ENCODE assay signal across 8 cellular contexts in genomic region chr3:46866720-46867549, GRCh38. TPM values are rescaled to one million over a fixed set of nuclear protein-coding genes. Genes with fewer than 3 reads are reported as not detected.
A peak's percentile ranks its signal among the peaks of the same experiment; 100 is the strongest.
DNase-seq lines count a peak whose midpoint lies in the region; ATAC-seq and TF ChIP-seq lines count a peak whose summit lies in the region.

No MANE protein-coding gene starts in this region.

- POLR2A ChIA-PET in Panc1 (lab: Charles Lee), result no interaction called here

- no peaks in the 10 kb centered on the region for H3K9me3 ChIP-seq in Panc1 (ENCODE audit: control insufficient read depth, insufficient read depth, low read depth, low read length)
- no peaks in the 10 kb centered on the region for H3K9me3 ChIP-seq in ovary
- H3K9me3 ChIP-seq in thoracic aorta, result no peaks in the 10 kb centered on the region

- H3K36me3 ChIP-seq in Panc1 (ENCODE audit: control insufficient read depth, insufficient read depth, low read length), result no peaks in the 10 kb centered on the region
- H3K36me3 ChIP-seq in ovary, result no peaks in the 10 kb centered on the region
- H3K36me3 ChIP-seq in thoracic aorta, result no peaks in the 10 kb centered on the region

- no peak for TF ChIP-seq EP300 in ovary (IDR thresholded peaks at IDR 0.05)

- no peaks in the 10 kb centered on the region for H3K9me3 Mint-ChIP-seq in activated T-helper 2 cell treated with anti-CD3 and anti-CD28 coated beads, Interferon-gamma antibody, Interleukin-2, Interleukin-4, amounts not matched to agents 10 μg/mL and 5 μg/mL and 100 μg/mL, durations not matched to agents 14 hours and 24 hours and 36 hours

- H3K27me3 ChIP-seq in Panc1 (ENCODE audit: control insufficient read depth, insufficient read depth, low read length) (no peaks in the 10 kb centered on the region), ovary (no peaks in the 10 kb centered on the region), thoracic aorta (replicated peaks; ENCODE audit: insufficient read depth) (no peaks in the 10 kb centered on the region)

- H3K27ac Mint-ChIP-seq in activated T-helper 2 cell treated with anti-CD3 and anti-CD28 coated beads, Interferon-gamma antibody, Interleukin-2, Interleukin-4, amounts not matched to agents 10 μg/mL and 5 μg/mL and 100 μg/mL, durations not matched to agents 14 hours and 24 hours and 36 hours, result no peak overlapping the region

- H3K36me3 Mint-ChIP-seq in activated T-helper 2 cell treated with anti-CD3 and anti-CD28 coated beads, Interferon-gamma antibody, Interleukin-2, Interleukin-4, amounts not matched to agents 10 μg/mL and 5 μg/mL and 100 μg/mL, durations not matched to agents 14 hours and 24 hours and 36 hours (ENCODE audit: low read depth), result no peaks in the 10 kb centered on the region

- H3K4me1 ChIP-seq in Panc1 (ENCODE audit: control insufficient read depth, insufficient read depth, low read length), result no peaks in the 10 kb centered on the region
- peaks cover 31% of the 10 kb centered on the region for H3K4me1 ChIP-seq in ovary (ENCODE audit: insufficient read depth)
- peaks cover 20 to 65% of the 10 kb centered on the region in 2 donors for H3K4me1 ChIP-seq in thoracic aorta (ENCODE audit: control insufficient read depth in 1 of 2, low read depth in 2 of 2)

- H3K4me3 ChIP-seq in Panc1 (ENCODE audit: low read depth in 2 of 2, low read length in 2 of 2), result no peak overlapping the region
- H3K4me3 ChIP-seq in foreskin fibroblast (ENCODE audit: low read depth in 1 of 2, low read length in 2 of 2), result no peak overlapping the region
- no peak overlapping the region for H3K4me3 ChIP-seq in ovary
- peak overlapping the region; percentile 3 for H3K4me3 ChIP-seq in thoracic aorta

- ATAC-seq in Panc1 (peak; percentile 74), thoracic aorta (ENCODE audit: insufficient number of reproducible peaks, low FRiP score, low read depth) (peak; percentile 64), HG03097 (IDR thresholded peaks at IDR 0.05; ENCODE audit: low FRiP score, unreplicated experiment) (no peak)

- WGBS in ovary, 3 donors, result 24 to 29% (median 29%) methylated on average over 15 of the region's 15 CpGs

- peak; percentile 89 for TF ChIP-seq CTCF in Panc1 (IDR thresholded peaks at IDR 0.05)
- peak; percentile 92 for TF ChIP-seq CTCF in foreskin fibroblast (IDR thresholded peaks at IDR 0.05; ENCODE audit: low read depth, low read length)
- peak; percentile 81 to 91 (median 85) for TF ChIP-seq CTCF in ovary (IDR thresholded peaks at IDR 0.05)
- TF ChIP-seq CTCF in thoracic aorta (IDR thresholded peaks at IDR 0.05), result peak; percentile 95

- TF ChIP-seq POLR2A in ovary (IDR thresholded peaks at IDR 0.05), result no peak

- in situ Hi-C loops in Panc1 (cut with HindIII; ENCODE audit: low pct_unique_long_range_greater_than_20kb, low sequenced_read_pairs), result no loop called here

- no peak overlapping the region for H3K4me3 Mint-ChIP-seq in activated T-helper 2 cell treated with anti-CD3 and anti-CD28 coated beads, Interferon-gamma antibody, Interleukin-2, Interleukin-4, amounts not matched to agents 10 μg/mL and 5 μg/mL and 100 μg/mL, durations not matched to agents 14 hours and 24 hours and 36 hours (ENCODE audit: low read depth)

- H3K4me1 Mint-ChIP-seq in activated T-helper 2 cell treated with anti-CD3 and anti-CD28 coated beads, Interferon-gamma antibody, Interleukin-2, Interleukin-4, amounts not matched to agents 10 μg/mL and 5 μg/mL and 100 μg/mL, durations not matched to agents 14 hours and 24 hours and 36 hours (ENCODE audit: low read depth), result no peaks in the 10 kb centered on the region

- no peak overlapping the region for H3K27ac ChIP-seq in Panc1 (ENCODE audit: low read length)
- peak overlapping the region; percentile 66 to 73 for H3K27ac ChIP-seq in ovary
- H3K27ac ChIP-seq in thoracic aorta, result peak overlapping the region; percentile 2 to 67

- DNase-seq in SIG-M5 treated with dmso at 0.1 percent for 504 hours (lab: John Stamatoyannopoulos, UW; ENCODE audit: unreplicated experiment), result peak; percentile 33
- no peak for DNase-seq in SIG-M5 (lab: John Stamatoyannopoulos, UW)
- DNase-seq in Panc1 (ENCODE audit: low read depth, low spot score), result peak; percentile 20
- DNase-seq in activated T-helper 2 cell treated with anti-CD3 and anti-CD28 coated beads, Interferon-gamma antibody, Interleukin-2, Interleukin-4, amounts not matched to agents 10 μg/mL and 5 μg/mL and 100 μg/mL, durations not matched to agents 14 hours and 24 hours and 36 hours (ENCODE audit: low spot score), result peak; percentile 54
- peak; percentile 22 to 76 for DNase-seq in foreskin fibroblast
- peak; percentile 82 to 93 (median 90) for DNase-seq in ovary
- DNase-seq in thoracic aorta (ENCODE audit: low spot score), result peak; percentile 36

- BruUV-seq in Panc1 (replicated peaks; lab: Mats Ljungman, UMichigan), result no TSS peak

- CTCF ChIA-PET in Panc1 (lab: Charles Lee), result interaction anchor here (0.6 to 1.5 kb wide), 2 partner anchors 28 to 265 kb away, joined by 4 to 9 read pairs; no protein-coding TSS in a partner anchor

- intact Hi-C loops in Panc1 (cut with micrococcal nuclease; ENCODE audit: unreplicated experiment) (loop anchor here (5.0 kb wide), 1 partner anchor 40 kb away; no protein-coding TSS in a partner anchor), ovary (cut with DNase I) (loop anchor here in 2 of 4 donors (1.0 to 5.0 kb wide), 3 partner anchors 27 to 40 kb away; no protein-coding TSS in a partner anchor)
- intact Hi-C loops in activated T-helper 2 cell treated with anti-CD3 and anti-CD28 coated beads, Interferon-gamma antibody, Interleukin-2, Interleukin-4, amounts not matched to agents 10 μg/mL and 5 μg/mL and 100 μg/mL, durations not matched to agents 14 hours and 24 hours and 36 hours (cut with micrococcal nuclease), result loop anchor here (2.0 to 5.0 kb wide), 3 partner anchors 28 to 455 kb away; no protein-coding TSS in a partner anchor

- peaks cover 4% of the 10 kb centered on the region for H3K27me3 Mint-ChIP-seq in activated T-helper 2 cell treated with anti-CD3 and anti-CD28 coated beads, Interferon-gamma antibody, Interleukin-2, Interleukin-4, amounts not matched to agents 10 μg/mL and 5 μg/mL and 100 μg/mL, durations not matched to agents 14 hours and 24 hours and 36 hours (ENCODE audit: low read depth)

RNA-seq across cellular contexts. Expression of gene MYL3, which starts 3.7 kb away (rescaled TPM):
- total RNA-seq in Panc1 (2021; ENCODE audit: unreplicated experiment) (not detected), ovary (10 to 100 TPM in 1 of 7 donors, 1 to 10 TPM in 6; 2.6 to 10.8 (median 4.3) TPM), thoracic aorta (1 to 10 TPM in 1 of 2 donors, not detected in 1; 1.5 TPM)
- polyA plus RNA-seq in Panc1 (2012; ENCODE audit: insufficient read length), result not detected
- not detected in 2 replicates for total RNA-seq in activated T-helper 2 cell treated with anti-CD3 and anti-CD28 coated beads, Interferon-gamma antibody, Interleukin-2, Interleukin-4, amounts not matched to agents 10 μg/mL and 5 μg/mL and 100 μg/mL, durations not matched to agents 14 hours and 24 hours and 36 hours
- polyA plus RNA-seq in ovary, result 1 to 10 TPM in 1 of 2 donors, under 1 TPM in 1; 0.63 to 2.9 TPM

RNA-seq across cellular contexts. Expression of gene PTH1R, which starts 10.6 kb away (rescaled TPM):
- not detected for total RNA-seq in Panc1 (2021; ENCODE audit: unreplicated experiment)
- polyA plus RNA-seq in Panc1 (2012; ENCODE audit: insufficient read length), result not detected
- not detected in 2 replicates for total RNA-seq in activated T-helper 2 cell treated with anti-CD3 and anti-CD28 coated beads, Interferon-gamma antibody, Interleukin-2, Interleukin-4, amounts not matched to agents 10 μg/mL and 5 μg/mL and 100 μg/mL, durations not matched to agents 14 hours and 24 hours and 36 hours
- 10 to 100 TPM in 6 of 7 donors, 1 to 10 TPM in 1; 5.9 to 23.9 (median 13.4) TPM for total RNA-seq in ovary
- 1 to 10 TPM; 3.8 to 9.4 TPM for polyA plus RNA-seq in ovary
- 1 to 10 TPM; 5.6 to 8.9 TPM for total RNA-seq in thoracic aorta
